1 cellular context compared by ENCODE assay signal in the genomic region with DNA sequence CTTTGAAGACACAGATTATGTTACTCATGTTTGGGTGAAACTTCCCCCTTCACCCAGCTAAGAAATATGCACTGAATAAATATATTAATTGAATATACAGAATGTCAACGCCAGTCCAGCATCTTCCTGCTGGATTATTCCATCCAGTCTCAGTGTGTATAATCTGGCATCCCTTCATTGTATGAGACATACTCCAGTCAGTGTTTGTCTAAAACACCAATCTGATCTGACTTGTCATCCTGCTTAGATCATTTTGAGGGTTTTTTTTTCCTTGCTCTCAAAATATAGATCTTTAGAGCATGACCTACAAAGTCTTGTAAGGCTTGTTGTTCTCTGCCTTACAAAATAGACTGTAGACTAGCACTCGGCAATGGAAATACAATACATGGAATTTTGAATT.
TF ChIP-seq lines count a peak whose summit lies in the region.

No MANE protein-coding gene starts in this region.

TF ChIP-seq in IMR-90, 13 proteins besides CTCF, POLR2A, EP300 and RAD21 (continued from another document):
- TF ChIP-seq RFX5 (IDR thresholded peaks at IDR 0.05; ENCODE audit: low read depth, low read length) (no peak), MAFK (IDR thresholded peaks at IDR 0.05; ENCODE audit: low read depth, low read length) (no peak), CEBPB (IDR thresholded peaks at IDR 0.05; ENCODE audit: low read depth, low read length) (no peak), SMC3 (IDR thresholded peaks at IDR 0.05; ENCODE audit: low read depth, low read length) (no peak), MAZ (IDR thresholded peaks at IDR 0.05; ENCODE audit: borderline replicate concordance, low read depth, low read length) (no peak), RCOR1 (IDR thresholded peaks at IDR 0.05; ENCODE audit: insufficient replicate concordance, low read length) (no peak), NFE2L2 (IDR thresholded peaks at IDR 0.05; ENCODE audit: low read depth, low read length) (no peak)
- TF ChIP-seq, protein P1, sequence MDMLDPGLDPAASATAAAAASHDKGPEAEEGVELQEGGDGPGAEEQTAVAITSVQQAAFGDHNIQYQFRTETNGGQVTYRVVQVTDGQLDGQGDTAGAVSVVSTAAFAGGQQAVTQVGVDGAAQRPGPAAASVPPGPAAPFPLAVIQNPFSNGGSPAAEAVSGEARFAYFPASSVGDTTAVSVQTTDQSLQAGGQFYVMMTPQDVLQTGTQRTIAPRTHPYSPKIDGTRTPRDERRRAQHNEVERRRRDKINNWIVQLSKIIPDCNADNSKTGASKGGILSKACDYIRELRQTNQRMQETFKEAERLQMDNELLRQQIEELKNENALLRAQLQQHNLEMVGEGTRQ (IDR thresholded peaks at IDR 0.05; ENCODE audit: low read depth, low read length) = no peak
